Comparison of ENCODE assay signal across 8 cellular contexts in the genomic region with DNA sequence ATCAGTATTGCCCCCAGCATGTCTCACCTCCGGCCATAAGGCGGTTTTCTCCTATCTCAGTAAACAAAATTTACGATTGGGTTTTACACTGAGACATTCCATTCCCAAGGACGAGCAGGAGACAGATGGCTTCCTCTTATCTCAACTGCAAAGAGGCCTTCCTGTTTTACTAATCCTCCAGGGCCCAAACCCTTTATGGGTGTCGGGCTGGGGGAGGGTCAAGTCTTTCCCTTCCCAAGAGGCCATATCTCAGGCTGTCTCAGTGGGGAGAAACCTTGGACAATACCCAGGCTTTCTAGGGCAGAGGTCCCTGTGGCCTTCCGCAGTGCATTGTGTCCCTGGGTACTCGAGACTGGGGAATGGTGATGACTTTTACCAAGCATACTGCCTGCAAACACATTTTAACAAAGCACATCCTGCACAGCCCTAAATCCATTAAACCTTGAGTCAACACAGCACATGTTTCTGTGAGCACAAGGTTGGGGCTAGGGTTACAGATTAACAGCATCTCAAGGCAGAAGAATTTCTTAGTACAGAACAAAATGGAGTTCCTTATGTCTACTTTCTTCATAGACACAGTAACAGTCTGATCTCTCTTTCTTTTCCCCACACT. TPM values are rescaled to one million over a fixed set of nuclear protein-coding genes. Genes with fewer than 3 reads are reported as not detected.
DNase-seq lines count a peak whose midpoint lies in the region; TF ChIP-seq lines count a peak whose summit lies in the region.
"Not testable (repeated sequence)": the region's sequence is repeated elsewhere in the genome, so short reads cannot be mapped to it uniquely, and the experiment has no call there.

No MANE protein-coding gene starts in this region.

- H3K4me3 Mint-ChIP-seq in glutamatergic neuron (ENCODE audit: unreplicated experiment): not testable (repeated sequence)
- peak overlapping the region; percentile 60 for H3K4me3 Mint-ChIP-seq in nephron progenitor cell

- TF ChIP-seq POLR2A in transverse colon (IDR thresholded peaks at IDR 0.05): not testable (repeated sequence)

- H3K4me1 ChIP-seq in transverse colon: not testable (repeated sequence)

- H3K36me3 ChIP-seq in transverse colon: peaks cover 10 to 24% (median 18%) of the 10 kb centered on the region in 4 donors

- peak overlapping the region; percentile 15 for H3K27ac Mint-ChIP-seq in glutamatergic neuron (ENCODE audit: unreplicated experiment)
- H3K27ac Mint-ChIP-seq in nephron progenitor cell: peak overlapping the region; percentile 95

- H3K27ac ChIP-seq in VCaP: peak overlapping the region; percentile 100
- H3K27ac ChIP-seq in transverse colon: peak overlapping the region in 1 of 4 donors; percentile 33

- WGBS in transverse colon (ENCODE audit: low coverage in 1 of 2), 2 donors: 10 to 28% methylated on average over 2 to 7 of the region's 7 CpGs

- H3K9me3 Mint-ChIP-seq in glutamatergic neuron (ENCODE audit: unreplicated experiment): not testable (repeated sequence)
- H3K9me3 Mint-ChIP-seq in nephron progenitor cell: peaks cover 99% of the 10 kb centered on the region

- TF ChIP-seq EP300 in transverse colon (IDR thresholded peaks at IDR 0.05; ENCODE audit: low read depth): not testable (repeated sequence)

- peak; percentile 8 for DNase-seq in DMS153 (lab: John Stamatoyannopoulos, UW)
- DNase-seq in KBM-7: peak; percentile 48
- DNase-seq in NCI-H82 treated with DMSO at 0.1 percent for 48 hours (lab: John Stamatoyannopoulos, UW; ENCODE audit: unreplicated experiment): peak; percentile 79
- not testable (repeated sequence) for DNase-seq in glutamatergic neuron
- peak; percentile 63 for DNase-seq in left kidney (ENCODE audit: low read depth, low spot score)
- peak; percentile 10 for DNase-seq in nephron progenitor cell
- DNase-seq in transverse colon: peak; percentile 25

- intact Hi-C loops in transverse colon (cut with DNase I; ENCODE audit: low total_unique reads): not testable (repeated sequence)

- not testable (repeated sequence) for H3K4me3 ChIP-seq in transverse colon

- H3K27me3 ChIP-seq in transverse colon: not testable (repeated sequence)

- peaks cover 60% of the 10 kb centered on the region for H3K36me3 Mint-ChIP-seq in glutamatergic neuron (ENCODE audit: unreplicated experiment)
- peaks cover 88% of the 10 kb centered on the region for H3K36me3 Mint-ChIP-seq in nephron progenitor cell (ENCODE audit: low read depth)

- not testable (repeated sequence) for H3K4me1 Mint-ChIP-seq in glutamatergic neuron (ENCODE audit: low read depth, unreplicated experiment)
- H3K4me1 Mint-ChIP-seq in nephron progenitor cell: peaks cover 48% of the 10 kb centered on the region

- not testable (repeated sequence) for TF ChIP-seq CTCF in VCaP (conservative IDR thresholded peaks at IDR 0.05); glutamatergic neuron (IDR thresholded peaks at IDR 0.05; ENCODE audit: partially characterized antibody, unreplicated experiment); nephron progenitor cell (IDR thresholded peaks at IDR 0.05); transverse colon (IDR thresholded peaks at IDR 0.05)

- peaks cover 55 to 80% of the 10 kb centered on the region in 2 donors for H3K9me3 ChIP-seq in transverse colon

- in situ Hi-C loops in KBM-7 (cut with MboI; ENCODE audit: low pct_unique_long_range_greater_than_20kb, low sequenced_read_pairs); transverse colon (cut with MboI; ENCODE audit: low pct_ligation_motif_present in 1 of 4, low pct_unique_long_range_greater_than_20kb in 1 of 4, low sequenced_read_pairs in 3 of 4): not testable (repeated sequence)

- H3K27me3 Mint-ChIP-seq in glutamatergic neuron (ENCODE audit: unreplicated experiment); nephron progenitor cell (ENCODE audit: low read depth, poor library complexity): not testable (repeated sequence)

RNA-seq across cellular contexts. Expression of a gene that starts 25.9 kb away (rescaled TPM):
- total RNA-seq in glutamatergic neuron (ENCODE audit: unreplicated experiment) (9.7 TPM), transverse colon (10 to 100 TPM in 3 of 4 donors, 1 to 10 TPM in 1; 7.8 to 30.3 (median 14.5) TPM)

RNA-seq across cellular contexts. Expression of a gene that starts 33.5 kb away (rescaled TPM):
- total RNA-seq in glutamatergic neuron (ENCODE audit: unreplicated experiment) (11.1 TPM), transverse colon (10 to 100 TPM in 2 of 4 donors, 1 to 10 TPM in 2; 6.0 to 62.8 (median 15.8) TPM)

RNA-seq across cellular contexts. Expression of a gene that starts 47.3 kb away (rescaled TPM):
- total RNA-seq in glutamatergic neuron (ENCODE audit: unreplicated experiment) (12.3 TPM), transverse colon (10 to 100 TPM in 3 of 4 donors, 1 to 10 TPM in 1; 3.6 to 23.9 (median 14.4) TPM)

RNA-seq across cellular contexts. Expression of a gene that starts 55.9 kb away (rescaled TPM):
- 19.2 TPM for total RNA-seq in glutamatergic neuron (ENCODE audit: unreplicated experiment)
- total RNA-seq in transverse colon: 10 to 100 TPM in 2 of 4 donors, 1 to 10 TPM in 2; 8.6 to 19.5 (median 10.1) TPM
